Comparison of ENCODE assay signal across 1 cellular context in the genomic region with DNA sequence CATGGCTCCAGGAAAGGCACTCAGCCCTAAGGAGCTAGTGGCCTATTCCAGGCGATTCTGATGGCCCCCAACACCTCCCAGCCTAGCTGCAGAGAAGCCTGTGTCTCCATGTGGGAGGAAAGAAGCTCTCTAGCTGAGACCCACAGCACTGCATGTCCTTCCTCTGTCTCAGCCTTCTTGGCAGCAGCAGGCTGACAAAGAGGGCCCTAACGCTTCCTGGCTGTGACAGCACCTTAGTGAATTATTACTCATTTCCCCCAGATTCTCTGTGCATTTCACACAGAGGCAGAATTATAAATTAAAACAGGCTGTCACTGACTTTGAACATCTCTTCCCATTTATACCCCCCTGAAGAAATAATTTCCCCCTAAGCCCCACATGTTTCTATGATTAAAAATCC.
TF ChIP-seq lines count a peak whose summit lies in the region.

No MANE protein-coding gene starts in this region.

TF ChIP-seq in GM12878, 131 proteins besides CTCF, POLR2A, EP300 and RAD21 (continued from another document):
- TF ChIP-seq, protein P1, sequence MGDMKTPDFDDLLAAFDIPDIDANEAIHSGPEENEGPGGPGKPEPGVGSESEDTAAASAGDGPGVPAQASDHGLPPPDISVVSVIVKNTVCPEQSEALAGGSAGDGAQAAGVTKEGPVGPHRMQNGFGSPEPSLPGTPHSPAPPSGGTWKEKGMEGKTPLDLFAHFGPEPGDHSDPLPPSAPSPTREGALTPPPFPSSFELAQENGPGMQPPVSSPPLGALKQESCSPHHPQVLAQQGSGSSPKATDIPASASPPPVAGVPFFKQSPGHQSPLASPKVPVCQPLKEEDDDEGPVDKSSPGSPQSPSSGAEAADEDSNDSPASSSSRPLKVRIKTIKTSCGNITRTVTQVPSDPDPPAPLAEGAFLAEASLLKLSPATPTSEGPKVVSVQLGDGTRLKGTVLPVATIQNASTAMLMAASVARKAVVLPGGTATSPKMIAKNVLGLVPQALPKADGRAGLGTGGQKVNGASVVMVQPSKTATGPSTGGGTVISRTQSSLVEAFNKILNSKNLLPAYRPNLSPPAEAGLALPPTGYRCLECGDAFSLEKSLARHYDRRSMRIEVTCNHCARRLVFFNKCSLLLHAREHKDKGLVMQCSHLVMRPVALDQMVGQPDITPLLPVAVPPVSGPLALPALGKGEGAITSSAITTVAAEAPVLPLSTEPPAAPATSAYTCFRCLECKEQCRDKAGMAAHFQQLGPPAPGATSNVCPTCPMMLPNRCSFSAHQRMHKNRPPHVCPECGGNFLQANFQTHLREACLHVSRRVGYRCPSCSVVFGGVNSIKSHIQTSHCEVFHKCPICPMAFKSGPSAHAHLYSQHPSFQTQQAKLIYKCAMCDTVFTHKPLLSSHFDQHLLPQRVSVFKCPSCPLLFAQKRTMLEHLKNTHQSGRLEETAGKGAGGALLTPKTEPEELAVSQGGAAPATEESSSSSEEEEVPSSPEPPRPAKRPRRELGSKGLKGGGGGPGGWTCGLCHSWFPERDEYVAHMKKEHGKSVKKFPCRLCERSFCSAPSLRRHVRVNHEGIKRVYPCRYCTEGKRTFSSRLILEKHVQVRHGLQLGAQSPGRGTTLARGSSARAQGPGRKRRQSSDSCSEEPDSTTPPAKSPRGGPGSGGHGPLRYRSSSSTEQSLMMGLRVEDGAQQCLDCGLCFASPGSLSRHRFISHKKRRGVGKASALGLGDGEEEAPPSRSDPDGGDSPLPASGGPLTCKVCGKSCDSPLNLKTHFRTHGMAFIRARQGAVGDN (IDR thresholded peaks at IDR 0.05) = no peak
- TF ChIP-seq, protein P2, sequence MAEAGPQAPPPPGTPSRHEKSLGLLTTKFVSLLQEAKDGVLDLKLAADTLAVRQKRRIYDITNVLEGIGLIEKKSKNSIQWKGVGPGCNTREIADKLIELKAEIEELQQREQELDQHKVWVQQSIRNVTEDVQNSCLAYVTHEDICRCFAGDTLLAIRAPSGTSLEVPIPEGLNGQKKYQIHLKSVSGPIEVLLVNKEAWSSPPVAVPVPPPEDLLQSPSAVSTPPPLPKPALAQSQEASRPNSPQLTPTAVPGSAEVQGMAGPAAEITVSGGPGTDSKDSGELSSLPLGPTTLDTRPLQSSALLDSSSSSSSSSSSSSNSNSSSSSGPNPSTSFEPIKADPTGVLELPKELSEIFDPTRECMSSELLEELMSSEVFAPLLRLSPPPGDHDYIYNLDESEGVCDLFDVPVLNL (IDR thresholded peaks at IDR 0.05; ENCODE audit: low read depth, low read length) = no peak
- no peak for TF ChIP-seq NR2C2 (IDR thresholded peaks at IDR 0.05; ENCODE audit: borderline replicate concordance, control insufficient read depth, insufficient read length, low read depth)
- no peak for TF ChIP-seq SIN3A (IDR thresholded peaks at IDR 0.05; ENCODE audit: low read depth, low read length)
- no peak for TF ChIP-seq POLR2AphosphoS5 (IDR thresholded peaks at IDR 0.05; ENCODE audit: low read length)
- no peak for TF ChIP-seq ETV6 (conservative IDR thresholded peaks at IDR 0.05 in 1 of 2, IDR thresholded peaks at IDR 0.05 in 1 of 2; ENCODE audit: borderline replicate concordance in 1 of 2, low read depth in 1 of 2)
- no peak for TF ChIP-seq KLF5 (IDR thresholded peaks at IDR 0.05; ENCODE audit: partially characterized antibody)
- no peak for TF ChIP-seq ZNF207 (IDR thresholded peaks at IDR 0.05; ENCODE audit: borderline replicate concordance)
- TF ChIP-seq, protein P3, sequence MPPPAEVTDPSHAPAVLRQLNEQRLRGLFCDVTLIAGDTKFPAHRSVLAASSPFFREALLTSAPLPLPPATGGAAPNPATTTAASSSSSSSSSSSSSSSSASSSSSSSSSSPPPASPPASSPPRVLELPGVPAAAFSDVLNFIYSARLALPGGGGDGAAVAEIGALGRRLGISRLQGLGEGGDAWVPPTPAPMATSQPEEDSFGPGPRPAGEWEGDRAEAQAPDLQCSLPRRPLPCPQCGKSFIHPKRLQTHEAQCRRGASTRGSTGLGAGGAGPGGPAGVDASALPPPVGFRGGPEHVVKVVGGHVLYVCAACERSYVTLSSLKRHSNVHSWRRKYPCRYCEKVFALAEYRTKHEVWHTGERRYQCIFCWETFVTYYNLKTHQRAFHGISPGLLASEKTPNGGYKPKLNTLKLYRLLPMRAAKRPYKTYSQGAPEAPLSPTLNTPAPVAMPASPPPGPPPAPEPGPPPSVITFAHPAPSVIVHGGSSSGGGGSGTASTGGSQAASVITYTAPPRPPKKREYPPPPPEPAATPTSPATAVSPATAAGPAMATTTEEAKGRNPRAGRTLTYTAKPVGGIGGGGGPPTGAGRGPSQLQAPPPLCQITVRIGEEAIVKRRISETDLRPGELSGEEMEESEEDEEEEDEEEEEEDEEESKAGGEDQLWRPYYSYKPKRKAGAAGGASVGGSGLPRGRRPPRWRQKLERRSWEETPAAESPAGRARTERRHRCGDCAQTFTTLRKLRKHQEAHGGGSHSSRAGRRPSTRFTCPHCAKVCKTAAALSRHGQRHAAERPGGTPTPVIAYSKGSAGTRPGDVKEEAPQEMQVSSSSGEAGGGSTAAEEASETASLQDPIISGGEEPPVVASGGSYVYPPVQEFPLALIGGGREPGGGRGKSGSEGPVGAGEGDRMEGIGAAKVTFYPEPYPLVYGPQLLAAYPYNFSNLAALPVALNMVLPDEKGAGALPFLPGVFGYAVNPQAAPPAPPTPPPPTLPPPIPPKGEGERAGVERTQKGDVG (CRISPR knock-in tag; IDR thresholded peaks at IDR 0.05) = no peak
- TF ChIP-seq, protein P4, sequence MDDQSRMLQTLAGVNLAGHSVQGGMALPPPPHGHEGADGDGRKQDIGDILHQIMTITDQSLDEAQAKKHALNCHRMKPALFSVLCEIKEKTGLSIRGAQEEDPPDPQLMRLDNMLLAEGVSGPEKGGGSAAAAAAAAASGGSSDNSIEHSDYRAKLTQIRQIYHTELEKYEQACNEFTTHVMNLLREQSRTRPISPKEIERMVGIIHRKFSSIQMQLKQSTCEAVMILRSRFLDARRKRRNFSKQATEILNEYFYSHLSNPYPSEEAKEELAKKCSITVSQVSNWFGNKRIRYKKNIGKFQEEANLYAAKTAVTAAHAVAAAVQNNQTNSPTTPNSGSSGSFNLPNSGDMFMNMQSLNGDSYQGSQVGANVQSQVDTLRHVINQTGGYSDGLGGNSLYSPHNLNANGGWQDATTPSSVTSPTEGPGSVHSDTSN (IDR thresholded peaks at IDR 0.05; ENCODE audit: insufficient replicate concordance, low read depth, low read length) = no peak
- TF ChIP-seq, protein P5, sequence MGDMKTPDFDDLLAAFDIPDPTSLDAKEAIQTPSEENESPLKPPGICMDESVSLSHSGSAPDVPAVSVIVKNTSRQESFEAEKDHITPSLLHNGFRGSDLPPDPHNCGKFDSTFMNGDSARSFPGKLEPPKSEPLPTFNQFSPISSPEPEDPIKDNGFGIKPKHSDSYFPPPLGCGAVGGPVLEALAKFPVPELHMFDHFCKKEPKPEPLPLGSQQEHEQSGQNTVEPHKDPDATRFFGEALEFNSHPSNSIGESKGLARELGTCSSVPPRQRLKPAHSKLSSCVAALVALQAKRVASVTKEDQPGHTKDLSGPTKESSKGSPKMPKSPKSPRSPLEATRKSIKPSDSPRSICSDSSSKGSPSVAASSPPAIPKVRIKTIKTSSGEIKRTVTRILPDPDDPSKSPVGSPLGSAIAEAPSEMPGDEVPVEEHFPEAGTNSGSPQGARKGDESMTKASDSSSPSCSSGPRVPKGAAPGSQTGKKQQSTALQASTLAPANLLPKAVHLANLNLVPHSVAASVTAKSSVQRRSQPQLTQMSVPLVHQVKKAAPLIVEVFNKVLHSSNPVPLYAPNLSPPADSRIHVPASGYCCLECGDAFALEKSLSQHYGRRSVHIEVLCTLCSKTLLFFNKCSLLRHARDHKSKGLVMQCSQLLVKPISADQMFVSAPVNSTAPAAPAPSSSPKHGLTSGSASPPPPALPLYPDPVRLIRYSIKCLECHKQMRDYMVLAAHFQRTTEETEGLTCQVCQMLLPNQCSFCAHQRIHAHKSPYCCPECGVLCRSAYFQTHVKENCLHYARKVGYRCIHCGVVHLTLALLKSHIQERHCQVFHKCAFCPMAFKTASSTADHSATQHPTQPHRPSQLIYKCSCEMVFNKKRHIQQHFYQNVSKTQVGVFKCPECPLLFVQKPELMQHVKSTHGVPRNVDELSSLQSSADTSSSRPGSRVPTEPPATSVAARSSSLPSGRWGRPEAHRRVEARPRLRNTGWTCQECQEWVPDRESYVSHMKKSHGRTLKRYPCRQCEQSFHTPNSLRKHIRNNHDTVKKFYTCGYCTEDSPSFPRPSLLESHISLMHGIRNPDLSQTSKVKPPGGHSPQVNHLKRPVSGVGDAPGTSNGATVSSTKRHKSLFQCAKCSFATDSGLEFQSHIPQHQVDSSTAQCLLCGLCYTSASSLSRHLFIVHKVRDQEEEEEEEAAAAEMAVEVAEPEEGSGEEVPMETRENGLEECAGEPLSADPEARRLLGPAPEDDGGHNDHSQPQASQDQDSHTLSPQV (IDR thresholded peaks at IDR 0.05) = no peak
- no peak for TF ChIP-seq HDAC2 (IDR thresholded peaks at IDR 0.05)
- TF ChIP-seq BRCA1 (IDR thresholded peaks at IDR 0.05; ENCODE audit: low read depth, low read length) = no peak
- no peak for TF ChIP-seq GATAD2B (conservative IDR thresholded peaks at IDR 0.05; ENCODE audit: low read depth)
- no peak for TF ChIP-seq POLR2AphosphoS2 (IDR thresholded peaks at IDR 0.05; ENCODE audit: low read depth, low read length)
- TF ChIP-seq, protein P6, sequence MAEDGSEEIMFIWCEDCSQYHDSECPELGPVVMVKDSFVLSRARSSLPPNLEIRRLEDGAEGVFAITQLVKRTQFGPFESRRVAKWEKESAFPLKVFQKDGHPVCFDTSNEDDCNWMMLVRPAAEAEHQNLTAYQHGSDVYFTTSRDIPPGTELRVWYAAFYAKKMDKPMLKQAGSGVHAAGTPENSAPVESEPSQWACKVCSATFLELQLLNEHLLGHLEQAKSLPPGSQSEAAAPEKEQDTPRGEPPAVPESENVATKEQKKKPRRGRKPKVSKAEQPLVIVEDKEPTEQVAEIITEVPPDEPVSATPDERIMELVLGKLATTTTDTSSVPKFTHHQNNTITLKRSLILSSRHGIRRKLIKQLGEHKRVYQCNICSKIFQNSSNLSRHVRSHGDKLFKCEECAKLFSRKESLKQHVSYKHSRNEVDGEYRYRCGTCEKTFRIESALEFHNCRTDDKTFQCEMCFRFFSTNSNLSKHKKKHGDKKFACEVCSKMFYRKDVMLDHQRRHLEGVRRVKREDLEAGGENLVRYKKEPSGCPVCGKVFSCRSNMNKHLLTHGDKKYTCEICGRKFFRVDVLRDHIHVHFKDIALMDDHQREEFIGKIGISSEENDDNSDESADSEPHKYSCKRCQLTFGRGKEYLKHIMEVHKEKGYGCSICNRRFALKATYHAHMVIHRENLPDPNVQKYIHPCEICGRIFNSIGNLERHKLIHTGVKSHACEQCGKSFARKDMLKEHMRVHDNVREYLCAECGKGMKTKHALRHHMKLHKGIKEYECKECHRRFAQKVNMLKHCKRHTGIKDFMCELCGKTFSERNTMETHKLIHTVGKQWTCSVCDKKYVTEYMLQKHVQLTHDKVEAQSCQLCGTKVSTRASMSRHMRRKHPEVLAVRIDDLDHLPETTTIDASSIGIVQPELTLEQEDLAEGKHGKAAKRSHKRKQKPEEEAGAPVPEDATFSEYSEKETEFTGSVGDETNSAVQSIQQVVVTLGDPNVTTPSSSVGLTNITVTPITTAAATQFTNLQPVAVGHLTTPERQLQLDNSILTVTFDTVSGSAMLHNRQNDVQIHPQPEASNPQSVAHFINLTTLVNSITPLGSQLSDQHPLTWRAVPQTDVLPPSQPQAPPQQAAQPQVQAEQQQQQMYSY (CRISPR knock-in tag; IDR thresholded peaks at IDR 0.05) = no peak
- TF ChIP-seq MXI1 (IDR thresholded peaks at IDR 0.05; ENCODE audit: low read depth, low read length) = no peak
